Comparison of ENCODE assay signal across 22 cellular contexts in genomic region chr3:143243686-143244085, GRCh38.
DNase-seq lines count a peak whose midpoint lies in the region; ATAC-seq and TF ChIP-seq lines count a peak whose summit lies in the region.
"Had no signal": no experiment of that assay in that cellular context is flagged by ENCODE, and none has a peak within 500 bp of the region (broad histone marks: within the 10 kb centered on the region; RNA-seq: fewer than 3 reads in every experiment).

No MANE protein-coding gene starts in this region.

- no peak overlapping the region for H2AFZ ChIP-seq in neuronal stem cell (ENCODE audit: low read length)
- no peak overlapping the region for H2AFZ ChIP-seq in mammary epithelial cell (ENCODE audit: low read depth, low read length)

- H3K4me2 ChIP-seq in neuronal stem cell (ENCODE audit: insufficient read depth, low read length, poor library complexity, severe bottlenecking): no peak overlapping the region
- no peak overlapping the region for H3K4me2 ChIP-seq in mammary epithelial cell (ENCODE audit: insufficient read depth, low read depth, low read length)
- H3K4me2 ChIP-seq: BLaER1 had no signal

- WGBS in neuronal stem cell (ENCODE audit: extremely low coverage in 2 of 2, insufficient read length in 2 of 2, insufficient replicate concordance in 1 of 2), 2 donors: no CpG with 5 or more reads among the region's 6 CpGs
- 90% methylated on average over 6 of the region's 6 CpGs for WGBS in mammary epithelial cell (ENCODE audit: low coverage, missing lambda C conversion rate)
- WGBS in psoas muscle, 3 donors: 87 to 92% (median 88%) methylated on average over 6 of the region's 6 CpGs

- H4K91ac ChIP-seq in neuronal stem cell (ENCODE audit: low read depth, low read length, poor library complexity): peak overlapping the region; percentile 25

- no peak overlapping the region for H4K8ac ChIP-seq in neuronal stem cell (ENCODE audit: low read depth, low read length)

- no peaks in the 10 kb centered on the region for H3K27me3 ChIP-seq in neuronal stem cell (ENCODE audit: control insufficient read depth in 3 of 3, insufficient read depth in 3 of 3, low read depth in 1 of 3, low read length in 3 of 3)
- no peaks in the 10 kb centered on the region for H3K27me3 ChIP-seq in mammary epithelial cell (ENCODE audit: insufficient read depth, low read length)
- peaks cover 0 to 3% (median 0%) of the 10 kb centered on the region in 3 donors for H3K27me3 ChIP-seq in psoas muscle (ENCODE audit: insufficient read depth in 3 of 3, low read length in 2 of 3)
- H3K27me3 ChIP-seq: BE2C, BLaER1 had no signal

- peaks cover 0 to 8% (median 0%) of the 10 kb centered on the region in 3 donors for H3K36me3 Mint-ChIP-seq in immature natural killer cell
- H3K36me3 Mint-ChIP-seq: CD14-positive monocyte; CD4-positive, alpha-beta memory T cell; CD4-positive, CD25-positive, alpha-beta regulatory T cell had no signal

- H3K27me3 Mint-ChIP-seq in immature natural killer cell (ENCODE audit: low read depth in 3 of 3): peaks cover 0 to 7% (median 2%) of the 10 kb centered on the region in 3 donors
- H3K27me3 Mint-ChIP-seq: CD4-positive, alpha-beta memory T cell; CD4-positive, CD25-positive, alpha-beta regulatory T cell had no signal

- in situ Hi-C loops in mammary epithelial cell (cut with MboI; ENCODE audit: low sequenced_read_pairs in 2 of 2): no loop called here

- no peak for TF ChIP-seq CTCF in mammary epithelial cell (conservative IDR thresholded peaks at IDR 0.05 in 1 of 2, IDR thresholded peaks at IDR 0.05 in 1 of 2; ENCODE audit: extremely low read depth in 1 of 2, insufficient read depth in 1 of 2, low read depth in 1 of 2, low read length in 2 of 2)
- no peak for TF ChIP-seq CTCF in psoas muscle (IDR thresholded peaks at IDR 0.05)

- DNase-seq in immature natural killer cell (no peak), myocyte (ENCODE audit: low read depth) (peak; percentile 61), neuronal stem cell (ENCODE audit: low spot score) (no peak), midbrain (lab: John Stamatoyannopoulos, UW) (no peak), mammary epithelial cell (no peak), psoas muscle (no peak)
- DNase-seq: 8988T; ACHN; BE2C; C1 segment of cervical spinal cord; CD4-positive, alpha-beta memory T cell; CD4-positive, CD25-positive, alpha-beta regulatory T cell; CD8-positive, alpha-beta memory T cell; COR-L47; DMS 273 treated with DMSO at 0.1 percent for 48 hours; DMS153; DMS53; DMS79; DND-41; GF-D8 had no signal

- H3K4me3 Mint-ChIP-seq in immature natural killer cell: no peak overlapping the region
- H3K4me3 Mint-ChIP-seq: CD14-positive monocyte; CD4-positive, alpha-beta memory T cell; CD4-positive, CD25-positive, alpha-beta regulatory T cell; CD8-positive, alpha-beta memory T cell had no signal

- BruUV-seq in mammary epithelial cell (replicated peaks; lab: Mats Ljungman, UMichigan): no TSS peak

- H3K9me3 Mint-ChIP-seq in immature natural killer cell: no peaks in the 10 kb centered on the region
- H3K9me3 Mint-ChIP-seq: CD14-positive monocyte; CD4-positive, alpha-beta memory T cell; CD4-positive, CD25-positive, alpha-beta regulatory T cell; CD8-positive, alpha-beta memory T cell had no signal

- H3K4me3 ChIP-seq in neuronal stem cell (ENCODE audit: low read length in 2 of 2): no peak overlapping the region
- H3K4me3 ChIP-seq in mammary epithelial cell (replicated peaks in 1 of 3; ENCODE audit: insufficient read depth in 1 of 3, low read depth in 2 of 3, low read length in 3 of 3): no peak overlapping the region
- H3K4me3 ChIP-seq in psoas muscle: no peak overlapping the region
- H3K4me3 ChIP-seq: BLaER1 had no signal

- H3K4me1 Mint-ChIP-seq in immature natural killer cell: peaks cover 88 to 89% of the 10 kb centered on the region in 2 donors
- H3K4me1 Mint-ChIP-seq: CD14-positive monocyte; CD4-positive, alpha-beta memory T cell had no signal

- no peak overlapping the region for H2BK120ac ChIP-seq in neuronal stem cell (ENCODE audit: low read depth, low read length)

- no peak overlapping the region for H3K18ac ChIP-seq in neuronal stem cell (ENCODE audit: low read length)

- H2BK5ac ChIP-seq in neuronal stem cell (ENCODE audit: low read length): no peak overlapping the region

- no peak for ATAC-seq in psoas muscle

- intact Hi-C loops in mammary epithelial cell (cut with micrococcal nuclease) (no loop called here), psoas muscle (cut with DNase I) (no loop called here)

- H2AK5ac ChIP-seq in neuronal stem cell (ENCODE audit: low read depth, low read length): no peak overlapping the region

- H3K23ac ChIP-seq in neuronal stem cell (ENCODE audit: low read depth, low read length, poor library complexity): no peak overlapping the region

- H3K14ac ChIP-seq in neuronal stem cell (ENCODE audit: low read length): no peak overlapping the region

- peak overlapping the region in 5 of 6 donors; percentile 73 to 97 (median 85) for H3K27ac Mint-ChIP-seq in immature natural killer cell
- H3K27ac Mint-ChIP-seq: CD14-positive monocyte; CD4-positive, alpha-beta memory T cell; CD8-positive, alpha-beta memory T cell had no signal

- H3K9me3 ChIP-seq in neuronal stem cell (replicated peaks in 1 of 2; ENCODE audit: control insufficient read depth in 2 of 2, insufficient read depth in 1 of 2, low read depth in 1 of 2, low read length in 2 of 2) (no peaks in the 10 kb centered on the region), mammary epithelial cell (replicated peaks; ENCODE audit: insufficient read depth, low read length) (no peaks in the 10 kb centered on the region), psoas muscle (no peaks in the 10 kb centered on the region)
- H3K9me3 ChIP-seq: BE2C, BLaER1 had no signal

- dilution Hi-C loops in mammary epithelial cell (cut with HindIII; ENCODE audit: low sequenced_read_pairs): no loop called here

- H2BK12ac ChIP-seq in neuronal stem cell (ENCODE audit: low read length): no peak overlapping the region

- no peak overlapping the region for H3K27ac ChIP-seq in neuronal stem cell (replicated peaks; ENCODE audit: low read length)
- no peak overlapping the region for H3K27ac ChIP-seq in mammary epithelial cell (ENCODE audit: insufficient read depth, low read depth, low read length)
- no peak overlapping the region for H3K27ac ChIP-seq in psoas muscle
- H3K27ac ChIP-seq: BLaER1 had no signal

- H3K4me1 ChIP-seq in neuronal stem cell (ENCODE audit: control insufficient read depth in 2 of 2, insufficient read depth in 1 of 2, low read depth in 1 of 2, low read length in 2 of 2) (peaks cover 0 to 13% of the 10 kb centered on the region in 2 donors), mammary epithelial cell (ENCODE audit: insufficient read depth, low read length) (no peaks in the 10 kb centered on the region), psoas muscle (no peaks in the 10 kb centered on the region)
- H3K4me1 ChIP-seq: BE2C, BLaER1 had no signal

- no peaks in the 10 kb centered on the region for H3K79me1 ChIP-seq in neuronal stem cell (ENCODE audit: low read depth, low read length)

- no peak overlapping the region for H2BK15ac ChIP-seq in neuronal stem cell (ENCODE audit: low read length)

- H4K20me1 ChIP-seq in mammary epithelial cell (ENCODE audit: insufficient read depth, low read length): no peaks in the 10 kb centered on the region
- H4K20me1 ChIP-seq: BLaER1 had no signal

- no peaks in the 10 kb centered on the region for H3K79me2 ChIP-seq in mammary epithelial cell (ENCODE audit: insufficient read depth, low read length)

- H3K4ac ChIP-seq in neuronal stem cell (ENCODE audit: low read length): no peak overlapping the region

- CTCF ChIA-PET in mammary epithelial cell (lab: Charles Lee; ENCODE audit: low non-redundant PET): no interaction called here

- no peak overlapping the region for H3K9ac ChIP-seq in neuronal stem cell (ENCODE audit: low read depth, low read length, poor library complexity)
- no peak overlapping the region for H3K9ac ChIP-seq in mammary epithelial cell (ENCODE audit: insufficient read depth, low read length)
- H3K9ac ChIP-seq: BLaER1 had no signal

- H3K36me3 ChIP-seq in neuronal stem cell (replicated peaks in 1 of 2; ENCODE audit: control insufficient read depth in 2 of 2, insufficient read depth in 2 of 2, low read length in 2 of 2) (no peaks in the 10 kb centered on the region), mammary epithelial cell (ENCODE audit: insufficient read depth, low read length) (no peaks in the 10 kb centered on the region), psoas muscle (ENCODE audit: insufficient read depth in 1 of 2, low read depth in 1 of 2) (no peaks in the 10 kb centered on the region)
- H3K36me3 ChIP-seq: BE2C, BLaER1 had no signal
